Comparison of ENCODE assay signal across 8 cellular contexts in genomic region chr19:13718733-13719132, GRCh38. TPM values are rescaled to one million over a fixed set of nuclear protein-coding genes. Genes with fewer than 3 reads are reported as not detected.
DNase-seq lines count a peak whose midpoint lies in the region; ATAC-seq lines count a peak whose summit lies in the region.

No MANE protein-coding gene starts in this region.

- H3K4me1 Mint-ChIP-seq in stimulated activated effector memory CD8-positive, alpha-beta T cell treated with anti-CD3 and anti-CD28 coated beads, Interleukin-12 subunit alpha, Interleukin-12 subunit beta, amount 100 ng/mL, for 72 hours, result no peaks in the 10 kb centered on the region

- H3K36me3 Mint-ChIP-seq in stimulated activated effector memory CD8-positive, alpha-beta T cell treated with anti-CD3 and anti-CD28 coated beads, Interleukin-12 subunit alpha, Interleukin-12 subunit beta, amount 100 ng/mL, for 72 hours, result no peaks in the 10 kb centered on the region

- DNase-seq in AG08395 (ENCODE audit: low spot score) (peak; percentile 89), M059J (ENCODE audit: low read depth) (peak; percentile 89), RKO (ENCODE audit: low spot score) (peak; percentile 76), fibroblast of gingiva (ENCODE audit: low read depth) (peak; percentile 83), renal cortical epithelial cell (ENCODE audit: low read depth) (peak; percentile 66), T-helper 1 cell (no peak)
- no peak for DNase-seq in stimulated activated naive CD4-positive, alpha-beta T cell (lab: John Stamatoyannopoulos, UW)
- no peak for DNase-seq in stimulated activated effector memory CD8-positive, alpha-beta T cell treated with anti-CD3 and anti-CD28 coated beads, Interleukin-12 subunit alpha, Interleukin-12 subunit beta, amount 100 ng/mL, for 72 hours (ENCODE audit: low spot score in 2 of 2)

- H3K9me3 Mint-ChIP-seq in stimulated activated effector memory CD8-positive, alpha-beta T cell treated with anti-CD3 and anti-CD28 coated beads, Interleukin-12 subunit alpha, Interleukin-12 subunit beta, amount 100 ng/mL, for 72 hours, result peaks cover 2% of the 10 kb centered on the region

- H3K4me3 Mint-ChIP-seq in stimulated activated effector memory CD8-positive, alpha-beta T cell treated with anti-CD3 and anti-CD28 coated beads, Interleukin-12 subunit alpha, Interleukin-12 subunit beta, amount 100 ng/mL, for 72 hours, result no peak overlapping the region

- ATAC-seq in stimulated activated effector memory CD8-positive, alpha-beta T cell treated with anti-CD3 and anti-CD28 coated beads, Interleukin-12 subunit alpha, Interleukin-12 subunit beta, amount 100 ng/mL, for 72 hours, result no peak

- no peak overlapping the region for H3K27ac Mint-ChIP-seq in stimulated activated effector memory CD8-positive, alpha-beta T cell treated with anti-CD3 and anti-CD28 coated beads, Interleukin-12 subunit alpha, Interleukin-12 subunit beta, amount 100 ng/mL, for 72 hours

RNA-seq across cellular contexts. Expression of gene MRI1, which starts 45.6 kb away (rescaled TPM):
- total RNA-seq in M059J (2014; rRNA removed; shearing (Covaris generic)), result 51.5 and 71.3 TPM in 2 replicates
- total RNA-seq in renal cortical epithelial cell, result 29.0 and 33.1 TPM in 2 replicates

RNA-seq across cellular contexts. Expression of gene C19orf53, which starts 55.5 kb away (rescaled TPM):
- total RNA-seq in M059J (2014; rRNA removed; shearing (Covaris generic)), result 213 and 349 TPM in 2 replicates
- 46.7 and 48.2 TPM in 2 replicates for total RNA-seq in renal cortical epithelial cell

Comparison
In these comparisons a context has a peak if more than half of its experiments do, and no peak if none do; other contexts are left out.
1. DNase-seq: peak in AG08395 (single experiment), M059J (single experiment), RKO (single experiment), fibroblast of gingiva (single experiment) and renal cortical epithelial cell (single experiment); none in stimulated activated naive CD4-positive, alpha-beta T cell (0 of 6), T-helper 1 cell (0 of 5) and stimulated activated effector memory CD8-positive, alpha-beta T cell treated with anti-CD3 and anti-CD28 coated beads, Interleukin-12 subunit alpha, Interleukin-12 subunit beta, amount 100 ng/mL, for 72 hours (0 of 2).